ENCODE assay signal across 21 cellular contexts in the genomic region with DNA sequence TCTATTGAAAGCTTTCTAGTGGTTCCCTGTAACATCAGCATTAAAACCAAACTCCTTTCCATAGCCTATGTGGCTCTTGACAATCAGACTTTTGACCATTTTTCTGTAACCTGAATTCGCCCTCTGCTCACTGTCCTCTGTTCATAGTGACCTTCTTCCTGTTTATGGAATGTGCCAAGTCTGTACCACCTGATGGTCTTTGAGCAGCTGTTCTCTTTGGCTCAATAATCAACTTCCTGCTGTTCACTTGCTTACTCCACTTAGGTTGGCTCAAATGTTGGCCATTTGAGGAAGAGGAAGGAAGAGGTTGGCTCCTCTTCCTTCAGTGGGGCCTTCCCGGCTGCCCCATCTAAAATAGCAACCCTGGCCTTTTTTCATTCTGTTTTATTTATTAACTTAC.
"Had no signal": no experiment of that assay in that cellular context is flagged by ENCODE, and none has a peak within 500 bp of the region (broad histone marks: within the 10 kb centered on the region; RNA-seq: fewer than 3 reads in every experiment).

No MANE protein-coding gene starts in this region.

- H3K27ac ChIP-seq: RWPE1 had no signal

- DNase-seq: IMR-90, Karpas-422, KG1, MG63, NCI-H1092, NCI-H1105 treated with DMSO at 0.1 percent for 48 hours, NCI-H1417 treated with DMSO at 0.1 percent for 48 hours, NCI-H146, NCI-H1694 treated with DMSO at 0.1 percent for 48 hours, NCI-H1930, NCI-H2171 treated with DMSO at 0.1 percent for 48 hours, NCI-H345, NCI-H446 treated with DMSO at 0.1 percent for 48 hours, NCI-H510A treated with DMSO at 0.1 percent for 48 hours, NCI-H526, NCI-H82, PC-3, SHP77, SK-N-SH, T-helper 1 cell had no signal
